Comparison of ENCODE assay signal across 8 cellular contexts in genomic region chr5:169637085-169637855, GRCh38. TPM values are rescaled to one million over a fixed set of nuclear protein-coding genes. Genes with fewer than 3 reads are reported as not detected.
A peak's percentile ranks its signal among the peaks of the same experiment; 100 is the strongest.
DNase-seq lines count a peak whose midpoint lies in the region; ATAC-seq, FAIRE-seq and TF ChIP-seq lines count a peak whose summit lies in the region.

DOCK2 (plus strand) TSS chr5:169637275; CDS start chr5:169637327, 52 bp downstream.

- TF ChIP-seq EP300 in HepG2 (IDR thresholded peaks at IDR 0.05; ENCODE audit: low read depth in 2 of 2, low read length in 2 of 2) (no peak), HepG2 (CRISPR knock-in tag; IDR thresholded peaks at IDR 0.05; ENCODE audit: borderline replicate concordance) (no peak)

- 3% methylated on average over 55 of the region's 55 CpGs for WGBS in liver
- WGBS in HepG2 (ENCODE audit: low lambda C conversion rate) = 67% methylated on average over 29 of the region's 55 CpGs

- CTCF ChIA-PET in HepG2 (lab: Yijun Ruan, JAX; ENCODE audit: low intra/inter-chr PET ratio, low total read pairs) = no interaction called here

- H3K27ac Mint-ChIP-seq in stimulated activated effector memory CD8-positive, alpha-beta T cell treated with anti-CD3 and anti-CD28 coated beads, Interleukin-12 subunit alpha, Interleukin-12 subunit beta, amount 100 ng/mL, for 72 hours = peak within 1 kb of the TSS; percentile 97

- DNase-seq in HepG2 (ENCODE audit: low spot score) = no peak
- DNase-seq in stimulated activated effector memory CD8-positive, alpha-beta T cell treated with anti-CD3 and anti-CD28 coated beads, Interleukin-12 subunit alpha, Interleukin-12 subunit beta, amount 100 ng/mL, for 72 hours (ENCODE audit: low spot score in 2 of 2) = peak; percentile 47 to 89
- DNase-seq in HPDE6-E6E7 (ENCODE audit: extremely low spot score) = no peak

- H3K36me3 Mint-ChIP-seq in stimulated activated effector memory CD8-positive, alpha-beta T cell treated with anti-CD3 and anti-CD28 coated beads, Interleukin-12 subunit alpha, Interleukin-12 subunit beta, amount 100 ng/mL, for 72 hours = peaks cover 38% of the 10 kb centered on the region

- peak within 1 kb of the TSS in 2 of 3 donors; percentile 29 to 47 for H3K4me3 ChIP-seq in liver (ENCODE audit: low read depth in 1 of 3, low read length in 3 of 3)
- no peak within 1 kb of the TSS for H3K4me3 ChIP-seq in HepG2 (replicated peaks in 1 of 3; ENCODE audit: insufficient read depth in 1 of 3, low read depth in 2 of 3, low read length in 3 of 3)
- peak within 1 kb of the TSS; percentile 67 to 75 for H3K4me3 ChIP-seq in duodenal mucosa (ENCODE audit: low read depth in 1 of 2, low read length in 2 of 2)
- peak within 1 kb of the TSS; percentile 57 to 78 for H3K4me3 ChIP-seq in mucosa of rectum (ENCODE audit: low read length in 2 of 2)

- no peak for TF ChIP-seq RAD21 in liver (IDR thresholded peaks at IDR 0.05)
- no peak for TF ChIP-seq RAD21 in HepG2 (CRISPR knock-in tag; IDR thresholded peaks at IDR 0.05)

- no peak within 1 kb of the TSS for H3K4me2 ChIP-seq in HepG2 (ENCODE audit: low read depth, low read length)

- POLR2A ChIA-PET in HepG2 (lab: Yijun Ruan, JAX) = no interaction called here

- no peak for TF ChIP-seq CTCF in liver (IDR thresholded peaks at IDR 0.05; ENCODE audit: low read depth, low read length, missing input control)
- TF ChIP-seq CTCF in HepG2 (CRISPR knock-in tag; IDR thresholded peaks at IDR 0.05) = no peak

- no peak within 1 kb of the TSS for H3K9ac ChIP-seq in liver (ENCODE audit: low read depth in 1 of 2, low read length in 2 of 2)
- H3K9ac ChIP-seq in HepG2 (ENCODE audit: insufficient read depth, low read depth, low read length) = no peak within 1 kb of the TSS
- H3K9ac ChIP-seq in duodenal mucosa (ENCODE audit: low read depth in 1 of 2, low read length in 2 of 2) = peak within 1 kb of the TSS; percentile 21 to 38
- H3K9ac ChIP-seq in mucosa of rectum (ENCODE audit: low read depth in 1 of 2, low read length in 2 of 2) = peak within 1 kb of the TSS; percentile 48 to 66

- no peaks in the 10 kb centered on the region for H4K20me1 ChIP-seq in HepG2 (ENCODE audit: insufficient read depth, low read length)

- no peak for ATAC-seq in HepG2
- peak; percentile 87 for ATAC-seq in HG03439 (IDR thresholded peaks at IDR 0.05; ENCODE audit: unreplicated experiment)
- peak; percentile 79 for ATAC-seq in activated CD4-positive, CD25-positive, alpha-beta regulatory T cell treated with anti-CD3 and anti-CD28 coated beads, Interleukin-2, amount 50 U/mL, for 24 hours
- ATAC-seq in stimulated activated effector memory CD8-positive, alpha-beta T cell treated with anti-CD3 and anti-CD28 coated beads, Interleukin-12 subunit alpha, Interleukin-12 subunit beta, amount 100 ng/mL, for 72 hours = peak; percentile 87

- H3K79me2 ChIP-seq in HepG2 (ENCODE audit: insufficient read depth, low read length) = no peaks in the 10 kb centered on the region

- peaks cover 5% of the 10 kb centered on the region for H3K9me3 Mint-ChIP-seq in stimulated activated effector memory CD8-positive, alpha-beta T cell treated with anti-CD3 and anti-CD28 coated beads, Interleukin-12 subunit alpha, Interleukin-12 subunit beta, amount 100 ng/mL, for 72 hours

- H3K9me3 ChIP-seq in liver (ENCODE audit: control insufficient read depth in 4 of 4, low read length in 3 of 4) = peaks cover 0 to 8% (median 2%) of the 10 kb centered on the region in 4 donors
- H3K9me3 ChIP-seq in HepG2 (ENCODE audit: low read length) = no peaks in the 10 kb centered on the region
- peaks cover 2 to 7% of the 10 kb centered on the region in 2 donors for H3K9me3 ChIP-seq in duodenal mucosa (ENCODE audit: control insufficient read depth in 1 of 2, low read length in 2 of 2)
- no peaks in the 10 kb centered on the region for H3K9me3 ChIP-seq in mucosa of rectum (ENCODE audit: control insufficient read depth in 2 of 2, low read length in 2 of 2)

- in situ Hi-C loops in HepG2 (cut with HindIII; ENCODE audit: extremely low pct_ligation_motif_present, low pct_unique_long_range_greater_than_20kb) = no loop called here

- peaks cover 0 to 3% (median 0%) of the 10 kb centered on the region in 4 donors for H3K4me1 ChIP-seq in liver (ENCODE audit: control insufficient read depth in 4 of 4, insufficient read depth in 4 of 4, low read length in 3 of 4)
- H3K4me1 ChIP-seq in HepG2 (ENCODE audit: insufficient read depth, low read length) = no peaks in the 10 kb centered on the region
- peaks cover 6 to 7% of the 10 kb centered on the region in 2 donors for H3K4me1 ChIP-seq in duodenal mucosa (ENCODE audit: control insufficient read depth in 1 of 2, insufficient read depth in 2 of 2, low read length in 2 of 2)
- no peaks in the 10 kb centered on the region for H3K4me1 ChIP-seq in mucosa of rectum (ENCODE audit: control insufficient read depth in 2 of 2, insufficient read depth in 2 of 2, low read length in 2 of 2)

- peak within 1 kb of the TSS; percentile 92 for H3K4me3 Mint-ChIP-seq in stimulated activated effector memory CD8-positive, alpha-beta T cell treated with anti-CD3 and anti-CD28 coated beads, Interleukin-12 subunit alpha, Interleukin-12 subunit beta, amount 100 ng/mL, for 72 hours

- peaks cover 61% of the 10 kb centered on the region for H3K4me1 Mint-ChIP-seq in stimulated activated effector memory CD8-positive, alpha-beta T cell treated with anti-CD3 and anti-CD28 coated beads, Interleukin-12 subunit alpha, Interleukin-12 subunit beta, amount 100 ng/mL, for 72 hours

- no TSS peak for BruUV-seq in HepG2 (replicated peaks; lab: Mats Ljungman, UMichigan)

- no peak for FAIRE-seq in HepG2 (lab: Jason Lieb, UNC)

- intact Hi-C loops in HepG2 (cut with micrococcal nuclease; ENCODE audit: unreplicated experiment) = no loop called here

- TF ChIP-seq POLR2A in HepG2 (IDR thresholded peaks at IDR 0.05; ENCODE audit: insufficient read depth in 1 of 2, low read depth in 2 of 2, low read length in 2 of 2) = no peak

- H3K36me3 ChIP-seq in liver (ENCODE audit: control insufficient read depth in 4 of 4, insufficient read depth in 3 of 4, low read depth in 1 of 4, low read length in 3 of 4) = no peaks in the 10 kb centered on the region
- no peaks in the 10 kb centered on the region for H3K36me3 ChIP-seq in HepG2 (replicated peaks in 1 of 2; ENCODE audit: control insufficient read depth in 1 of 2, insufficient read depth in 2 of 2, low read length in 2 of 2)
- no peaks in the 10 kb centered on the region for H3K36me3 ChIP-seq in duodenal mucosa (ENCODE audit: control insufficient read depth in 1 of 2, insufficient read depth in 2 of 2, low read length in 2 of 2)
- H3K36me3 ChIP-seq in mucosa of rectum (ENCODE audit: control insufficient read depth in 2 of 2, insufficient read depth in 2 of 2, low read length in 2 of 2) = no peaks in the 10 kb centered on the region

- peaks cover 0 to 3% (median 0%) of the 10 kb centered on the region in 4 donors for H3K27me3 ChIP-seq in liver (ENCODE audit: control insufficient read depth in 4 of 4, insufficient read depth in 4 of 4, low read length in 3 of 4)
- H3K27me3 ChIP-seq in HepG2 (ENCODE audit: control insufficient read depth in 1 of 2, insufficient read depth in 2 of 2, low read length in 2 of 2) = no peaks in the 10 kb centered on the region; a peak in 2 of 5 replicates
- H3K27me3 ChIP-seq in duodenal mucosa (ENCODE audit: control insufficient read depth in 1 of 2, insufficient read depth in 2 of 2, low read length in 2 of 2) = no peaks in the 10 kb centered on the region
- peaks cover 0 to 2% of the 10 kb centered on the region in 2 donors for H3K27me3 ChIP-seq in mucosa of rectum (ENCODE audit: control insufficient read depth in 2 of 2, insufficient read depth in 2 of 2, low read length in 2 of 2)

- H2AFZ ChIP-seq in HepG2 (ENCODE audit: low read length) = no peak within 1 kb of the TSS

- H3K27ac ChIP-seq in liver (ENCODE audit: low read depth in 1 of 2, low read length in 2 of 2) (peak within 1 kb of the TSS; percentile 28 to 62), HepG2 (ENCODE audit: extremely low read length, insufficient read depth, low read length) (no peak within 1 kb of the TSS), duodenal mucosa (ENCODE audit: low read depth, low read length) (no peak within 1 kb of the TSS), mucosa of rectum (ENCODE audit: low read depth in 2 of 2, low read length in 2 of 2) (peak within 1 kb of the TSS; percentile 43 to 79)

TF ChIP-seq in liver, 16 proteins besides CTCF, POLR2A, EP300 and RAD21 (continues in another document):
- TF ChIP-seq NR2F2 (IDR thresholded peaks at IDR 0.05) = no peak
- TF ChIP-seq SP1 (IDR thresholded peaks at IDR 0.05) = no peak

TF ChIP-seq in HepG2, 621 proteins besides CTCF, POLR2A, EP300 and RAD21 (continues in another document):
- TF ChIP-seq ZNF768 (CRISPR knock-in tag; IDR thresholded peaks at IDR 0.05) = no peak
- no peak for TF ChIP-seq PCBP1 (IDR thresholded peaks at IDR 0.05; ENCODE audit: borderline replicate concordance, low read depth, low read length)

RNA-seq across cellular contexts. Expression of gene DOCK2, which starts in this region (rescaled TPM):
- total RNA-seq in liver (10 to 100 TPM; 13.7 to 26.6 TPM), HepG2 (2016; rRNA removed; fragmentation: Illumina TruSeq; extraction: Trizol) (not detected in 2 replicates)
- polyA plus RNA-seq in liver (1 to 10 TPM; 2.3 to 2.7 TPM), HepG2 (2011; rRNA removed) (not detected in 2 replicates)
- not detected in 2 replicates for total RNA-seq in HepG2 (2016; cell fraction: cytosol; rRNA removed; fragmentation: Illumina TruSeq; extraction: Trizol; ENCODE audit: low read depth)
- total RNA-seq in HepG2 (2016; cell fraction: insoluble cytoplasmic fraction; rRNA removed; fragmentation: Illumina TruSeq; extraction: Trizol) = not detected in 2 replicates
- total RNA-seq in HepG2 (2016; cell fraction: membrane; rRNA removed; fragmentation: Illumina TruSeq; extraction: Trizol) = not detected in 2 replicates
- not detected in 2 replicates for total RNA-seq in HepG2 (2016; cell fraction: nucleus; rRNA removed; fragmentation: Illumina TruSeq; extraction: Trizol)
- 0.01 and 0.03 TPM in 2 replicates for polyA plus RNA-seq in HepG2 (2011; cell fraction: cytosol; rRNA removed)
- polyA plus RNA-seq in HepG2 (2011; cell fraction: nucleus; rRNA removed) = 0.03 TPM in 1 of 2 replicates, not detected in the other
- polyA plus RNA-seq in HepG2 (2012) = not detected in 2 replicates
- not detected in 2 replicates for polyA plus RNA-seq in HepG2 (2016; cell fraction: cytosol; fragmentation: Illumina TruSeq; extraction: Trizol; ENCODE audit: low read depth)
- not detected in 2 replicates for polyA plus RNA-seq in HepG2 (2016; cell fraction: insoluble cytoplasmic fraction; fragmentation: Illumina TruSeq; extraction: Trizol; ENCODE audit: low read depth)
- polyA plus RNA-seq in HepG2 (2016; cell fraction: membrane; fragmentation: Illumina TruSeq; extraction: Trizol; ENCODE audit: low read depth) = not detected in 2 replicates
- polyA plus RNA-seq in HepG2 (2016; cell fraction: nucleus; fragmentation: Illumina TruSeq; extraction: Trizol; ENCODE audit: insufficient read depth, low read depth) = not detected in 2 replicates
- 0.62 and 0.89 TPM in 2 replicates for polyA minus RNA-seq in HepG2 (2011; rRNA and poly(A)+ RNA removed; ENCODE audit: low replicate concordance)
- polyA minus RNA-seq in HepG2 (2011; cell fraction: cytosol; rRNA and poly(A)+ RNA removed) = not detected in 2 replicates
- not detected in 2 replicates for polyA minus RNA-seq in HepG2 (2011; cell fraction: nucleus; rRNA and poly(A)+ RNA removed)

Comparison
In these comparisons a context has a peak if more than half of its experiments do, and no peak if none do; other contexts are left out.
1. RNA of gene DOCK2 (total RNA-seq): 13.7 to 26.6 TPM in liver; not detected in HepG2; every median in the first group is over 10 times any median in the second.
2. H3K27ac ChIP-seq: peak in liver (2 of 2) and mucosa of rectum (2 of 2); none in HepG2 (single experiment) and duodenal mucosa (single experiment).
3. H3K4me3 ChIP-seq: peak in liver (2 of 3), duodenal mucosa (2 of 2) and mucosa of rectum (2 of 2); none in HepG2 (0 of 3).
4. H3K9ac ChIP-seq: peak in duodenal mucosa (2 of 2) and mucosa of rectum (2 of 2); none in liver (0 of 2) and HepG2 (single experiment).
5. DNase-seq: peak in stimulated activated effector memory CD8-positive, alpha-beta T cell treated with anti-CD3 and anti-CD28 coated beads, Interleukin-12 subunit alpha, Interleukin-12 subunit beta, amount 100 ng/mL, for 72 hours (2 of 2); none in HepG2 (single experiment) and HPDE6-E6E7 (single experiment).